In the genomic region with DNA sequence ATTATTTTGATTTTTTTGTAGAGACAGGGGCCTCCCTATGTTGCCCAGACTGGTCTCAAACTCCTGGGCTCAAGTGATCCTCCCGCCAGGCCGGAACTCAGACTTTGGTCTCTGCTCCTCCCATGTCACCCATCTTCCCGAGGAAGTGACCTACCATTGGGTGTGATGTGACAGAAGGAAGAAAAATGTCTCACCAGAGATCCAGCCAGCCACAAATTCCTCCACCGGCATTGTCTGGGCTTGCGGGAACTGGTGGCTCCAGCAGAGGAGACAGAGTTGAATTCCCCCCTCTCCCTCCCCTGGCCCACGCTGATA, we compare ENCODE assay signal across 8 cellular contexts. TPM values are rescaled to one million over a fixed set of nuclear protein-coding genes. Genes with fewer than 3 reads are reported as not detected.
DNase-seq lines count a peak whose midpoint lies in the region; ATAC-seq and TF ChIP-seq lines count a peak whose summit lies in the region.

No MANE protein-coding gene starts in this region.

- H3K27ac ChIP-seq in gastroesophageal sphincter, result peak overlapping the region; percentile 90 to 99 (median 96)
- peak overlapping the region; percentile 95 to 99 (median 96) for H3K27ac ChIP-seq in sigmoid colon

- H3K4me1 ChIP-seq in gastroesophageal sphincter, result peaks cover 0 to 59% (median 25%) of the 10 kb centered on the region in 3 donors
- peaks cover 0 to 54% (median 45%) of the 10 kb centered on the region in 4 donors for H3K4me1 ChIP-seq in sigmoid colon

- TF ChIP-seq EP300 in gastroesophageal sphincter (IDR thresholded peaks at IDR 0.05) (no peak), sigmoid colon (IDR thresholded peaks at IDR 0.05) (no peak)

- peak overlapping the region; percentile 13 to 56 for H3K4me3 ChIP-seq in gastroesophageal sphincter
- peak overlapping the region; percentile 27 to 52 (median 46) for H3K4me3 ChIP-seq in sigmoid colon

- intact Hi-C loops in sigmoid colon (cut with DNase I), result loop anchor here (2.0 to 5.0 kb wide), 2 partner anchors 86 to 129 kb away; no protein-coding TSS in a partner anchor

- 0% methylated on average over 2 of the region's 6 CpGs for WGBS in gastroesophageal sphincter (ENCODE audit: low coverage in 1 of 2), 2 donors
- WGBS in sigmoid colon, 2 donors, result 0 to 4% methylated on average over 6 of the region's 6 CpGs

- H3K36me3 ChIP-seq in gastroesophageal sphincter (peaks cover 0 to 13% of the 10 kb centered on the region in 2 donors), sigmoid colon (no peaks in the 10 kb centered on the region)

- ATAC-seq in HG03095 (IDR thresholded peaks at IDR 0.05; ENCODE audit: unreplicated experiment) (peak; percentile 4), gastroesophageal sphincter (peak; percentile 6), HG03039 (IDR thresholded peaks at IDR 0.05; ENCODE audit: unreplicated experiment) (no peak), HG03159 (IDR thresholded peaks at IDR 0.05; ENCODE audit: unreplicated experiment) (no peak)

- H3K9me3 ChIP-seq in gastroesophageal sphincter, result no peaks in the 10 kb centered on the region
- H3K9me3 ChIP-seq in sigmoid colon, result no peaks in the 10 kb centered on the region

- H3K27me3 ChIP-seq in gastroesophageal sphincter, result no peaks in the 10 kb centered on the region
- no peaks in the 10 kb centered on the region for H3K27me3 ChIP-seq in sigmoid colon

- DNase-seq in NCI-H510A treated with DMSO at 0.1 percent for 48 hours (lab: John Stamatoyannopoulos, UW) (peak; percentile 88), NCI-H510A (lab: John Stamatoyannopoulos, UW) (no peak), UCSD-AML1 (lab: John Stamatoyannopoulos, UW; ENCODE audit: unreplicated experiment) (peak; percentile 80), sigmoid colon (no peak)

- no peak for TF ChIP-seq POLR2A in gastroesophageal sphincter (IDR thresholded peaks at IDR 0.05)
- TF ChIP-seq POLR2A in sigmoid colon (IDR thresholded peaks at IDR 0.05), result no peak

- TF ChIP-seq CTCF in gastroesophageal sphincter (IDR thresholded peaks at IDR 0.05) (no peak), sigmoid colon (IDR thresholded peaks at IDR 0.05) (no peak)

RNA-seq across cellular contexts. Expression of gene SLC25A45, which starts 0.8 kb away (rescaled TPM):
- total RNA-seq in gastroesophageal sphincter (10 to 100 TPM in 1 of 4 donors, 1 to 10 TPM in 3; 3.7 to 11.5 (median 7.5) TPM), sigmoid colon (1 to 10 TPM; 2.5 to 8.9 (median 6.0) TPM)
- polyA plus RNA-seq in sigmoid colon, result 10 to 100 TPM in 1 of 3 donors, 1 to 10 TPM in 2; 1.2 to 12.8 (median 2.5) TPM

RNA-seq across cellular contexts. Expression of gene FRMD8, which starts 4.8 kb away (rescaled TPM):
- total RNA-seq in gastroesophageal sphincter, result 10 to 100 TPM; 19.9 to 31.5 (median 21.3) TPM
- 10 to 100 TPM; 10.7 to 27.5 (median 15.6) TPM for total RNA-seq in sigmoid colon
- polyA plus RNA-seq in sigmoid colon, result 10 to 100 TPM; 21.6 to 29.0 (median 25.2) TPM

RNA-seq across cellular contexts. Expression of gene TIGD3, which starts 27.1 kb away (rescaled TPM):
- under 1 TPM in 2 of 4 donors, not detected in 2; 0.27 to 0.67 TPM for total RNA-seq in gastroesophageal sphincter
- total RNA-seq in sigmoid colon, result under 1 TPM in 3 of 4 donors, not detected in 1; 0.14 to 0.36 (median 0.33) TPM
- under 1 TPM in 2 of 3 donors, not detected in 1; 0.69 to 0.96 TPM for polyA plus RNA-seq in sigmoid colon

RNA-seq across cellular contexts. Expression of gene NEAT1, which starts 40.9 kb away (rescaled TPM):
- total RNA-seq in gastroesophageal sphincter (100 to 1,000 TPM in 2 of 4 donors, 10 to 100 TPM in 2; 21.0 to 341 (median 183) TPM), sigmoid colon (100 to 1,000 TPM; 142 to 573 (median 268) TPM)
- 100 to 1,000 TPM in 1 of 3 donors, 10 to 100 TPM in 2; 26.8 to 587 (median 78.7) TPM for polyA plus RNA-seq in sigmoid colon

RNA-seq across cellular contexts. Expression of gene DPF2, which starts 48.0 kb away (rescaled TPM):
- total RNA-seq in gastroesophageal sphincter (10 to 100 TPM; 42.5 to 72.7 (median 62.1) TPM), sigmoid colon (10 to 100 TPM; 28.5 to 51.2 (median 40.5) TPM)
- polyA plus RNA-seq in sigmoid colon, result 10 to 100 TPM; 13.8 to 25.4 (median 14.1) TPM

Comparison
In these comparisons a context has a peak if more than half of its experiments do, and no peak if none do; other contexts are left out.
1. DNase-seq: peak in NCI-H510A treated with DMSO at 0.1 percent for 48 hours (single experiment) and UCSD-AML1 (single experiment); none in NCI-H510A (single experiment) and sigmoid colon (single experiment).
2. ATAC-seq: peak in HG03095 (single experiment) and gastroesophageal sphincter (single experiment); none in HG03039 (single experiment) and HG03159 (single experiment).